In the genomic region with DNA sequence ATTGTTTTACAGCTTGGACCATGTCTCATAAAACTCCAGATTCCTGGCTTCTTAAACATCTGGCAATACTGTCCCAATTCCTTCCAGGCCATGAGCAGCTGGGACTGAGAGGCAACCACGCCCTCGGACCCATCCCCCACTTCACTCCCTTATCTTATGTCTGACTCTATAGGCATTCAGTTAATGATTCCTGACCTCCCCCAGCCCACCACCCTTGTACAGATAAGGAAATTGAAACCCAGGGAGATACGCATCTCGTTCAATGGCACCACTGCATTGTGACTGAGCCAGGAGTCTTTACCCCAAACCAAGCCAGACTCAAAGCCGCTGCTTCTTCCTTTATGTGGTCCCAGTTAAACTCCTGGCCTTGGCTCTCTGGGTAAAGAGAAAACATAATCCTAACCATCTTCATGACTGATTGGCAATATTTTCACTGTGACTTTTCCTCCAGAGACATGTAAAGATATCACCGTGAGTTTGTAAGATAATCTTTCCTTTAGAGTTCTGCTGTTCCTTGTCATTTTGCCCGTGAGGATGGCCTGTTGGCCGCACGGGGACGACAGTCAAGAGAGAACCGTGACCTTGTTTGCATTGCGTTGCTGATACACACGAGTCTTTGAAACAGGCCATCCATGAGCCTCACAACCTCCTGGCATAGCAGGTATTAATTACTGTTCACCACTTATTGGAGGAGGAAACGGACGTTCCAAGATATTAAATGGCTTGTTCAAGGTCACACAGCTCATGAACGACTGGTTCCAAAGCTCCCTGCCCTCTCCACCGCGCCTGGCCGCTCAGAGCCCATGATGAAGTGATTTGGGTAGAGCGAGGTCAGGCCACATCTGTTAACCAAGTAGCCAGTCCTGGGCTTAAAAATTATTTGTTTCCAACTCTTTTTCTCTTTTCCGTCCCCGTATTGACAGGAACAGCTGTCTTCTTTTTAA, we compare ENCODE assay signal across 8 cellular contexts. TPM values are rescaled to one million over a fixed set of nuclear protein-coding genes. Genes with fewer than 3 reads are reported as not detected.
A peak's percentile ranks its signal among the peaks of the same experiment; 100 is the strongest.
DNase-seq lines count a peak whose midpoint lies in the region; ATAC-seq and TF ChIP-seq lines count a peak whose summit lies in the region.

No MANE protein-coding gene starts in this region.

- H3K4me3 ChIP-seq in choroid plexus epithelial cell (ENCODE audit: low read depth, low read length): peak overlapping the region; percentile 54
- no peak overlapping the region for H3K4me3 ChIP-seq in mesodermal cell (ENCODE audit: extremely low read depth, insufficient read depth, low read length, poor library complexity, severe bottlenecking)
- H3K4me3 ChIP-seq in testis: peak overlapping the region; percentile 34 to 49

- TF ChIP-seq POLR2A in testis (IDR thresholded peaks at IDR 0.05): no peak

- H3K4me1 ChIP-seq in mesodermal cell (ENCODE audit: control insufficient read depth, insufficient read depth, low read length, poor library complexity, severe bottlenecking) (peaks cover 27% of the 10 kb centered on the region), testis (peaks cover 39% of the 10 kb centered on the region)

- TF ChIP-seq CTCF in choroid plexus epithelial cell (conservative IDR thresholded peaks at IDR 0.05; ENCODE audit: low read depth, low read length): no peak
- no peak for TF ChIP-seq CTCF in testis (IDR thresholded peaks at IDR 0.05)

- in situ Hi-C loops in KBM-7 (cut with MboI; ENCODE audit: low pct_unique_long_range_greater_than_20kb, low sequenced_read_pairs): no loop called here

- WGBS in mesodermal cell (ENCODE audit: insufficient coverage in 2 of 2), 2 experiments: 85 to 86% methylated on average over 19 to 22 of the region's 22 CpGs
- WGBS in testis, 2 donors: 19 to 40% methylated on average over 20 to 22 of the region's 22 CpGs

- H3K27ac ChIP-seq in mesodermal cell (ENCODE audit: low read depth, low read length, severe bottlenecking) (peak overlapping the region; percentile 67), testis (peak overlapping the region; percentile 73 to 81)

- H3K36me3 ChIP-seq in mesodermal cell (ENCODE audit: control insufficient read depth, insufficient read depth, low read length) (no peaks in the 10 kb centered on the region), testis (ENCODE audit: low read depth, missing control alignments) (no peaks in the 10 kb centered on the region)

- H3K27me3 ChIP-seq in testis: no peaks in the 10 kb centered on the region

- H3K9me3 ChIP-seq in mesodermal cell (ENCODE audit: control insufficient read depth, low read length): no peaks in the 10 kb centered on the region
- no peaks in the 10 kb centered on the region for H3K9me3 ChIP-seq in testis

- intact Hi-C loops in testis (cut with DNase I; ENCODE audit: low total_unique reads): no loop called here

- ATAC-seq in GM21447 (IDR thresholded peaks at IDR 0.05; ENCODE audit: unreplicated experiment) (no peak), GM21576 (IDR thresholded peaks at IDR 0.05; ENCODE audit: unreplicated experiment) (no peak)

- DNase-seq in KBM-7 (peak; percentile 31), choroid plexus epithelial cell (ENCODE audit: low read depth) (no peak), testis (no peak), SKM-1 (lab: John Stamatoyannopoulos, UW; ENCODE audit: unreplicated experiment) (no peak), anterior cingulate cortex (lab: John Stamatoyannopoulos, UW) (no peak)

RNA-seq across cellular contexts. Expression of gene MAP1LC3B2, which starts 39.4 kb away (rescaled TPM):
- polyA plus RNA-seq in mesodermal cell (2013, experiment 1 of 2): 2.2 TPM
- 3.4 TPM for polyA plus RNA-seq in mesodermal cell (2013, experiment 2 of 2)
- total RNA-seq in testis: 1 to 10 TPM; 1.0 to 1.5 TPM
- polyA plus RNA-seq in testis (ENCODE audit: insufficient read depth, low read depth, low replicate concordance): 2.1 TPM
